Comparison of ENCODE assay signal across 31 cellular contexts in genomic region chr12:21558100-21558679, GRCh38. TPM values are rescaled to one million over a fixed set of nuclear protein-coding genes. Genes with fewer than 3 reads are reported as not detected.
"Had no signal": no experiment of that assay in that cellular context is flagged by ENCODE, and none has a peak within 500 bp of the region (broad histone marks: within the 10 kb centered on the region; RNA-seq: fewer than 3 reads in every experiment).

No MANE protein-coding gene starts in this region.

- ATAC-seq: activated T-cell treated with anti-CD3 and anti-CD28 coated beads, Interleukin-2, amount 50 U/mL, for 4 hours; effector memory CD8-positive, alpha-beta T cell; foreskin keratinocyte; gastrocnemius medialis; heart right ventricle had no signal

- H3K27me3 ChIP-seq: brain microvascular endothelial cell, esophagus muscularis mucosa, foreskin keratinocyte, gastrocnemius medialis, heart right ventricle had no signal

- H3K27ac ChIP-seq: brain microvascular endothelial cell, esophagus muscularis mucosa, foreskin keratinocyte, gastrocnemius medialis, heart right ventricle had no signal

- DNase-seq: activated CD4-positive, alpha-beta T cell treated with anti-CD3 and anti-CD28 coated beads for 48 hours; activated CD4-positive, alpha-beta T cell treated with anti-CD3 and anti-CD28 coated beads, Interleukin-2, amount 50 U/mL, for 1 hour; activated CD4-positive, alpha-beta T cell treated with anti-CD3 and anti-CD28 coated beads, Interleukin-2, amount 50 U/mL, for 48 hours; activated CD4-positive, CD25-positive, alpha-beta regulatory T cell; activated CD8-positive, alpha-beta memory T cell treated with anti-CD3 and anti-CD28 coated beads, Interleukin-2, amount 50 U/mL, for 48 hours; activated effector memory CD4-positive, alpha-beta T cell treated with anti-CD3 and anti-CD28 coated beads, Interleukin-2, amount 50 U/mL, for 16 hours; activated naive CD4-positive, alpha-beta T cell treated with anti-CD3 and anti-CD28 coated beads for 36 hours; activated naive CD8-positive, alpha-beta T cell treated with anti-CD3 and anti-CD28 coated beads, Interleukin-2, amount 10 ng/mL, durations not matched to agents 7 days and 5 days; activated T-cell treated with anti-CD3 and anti-CD28 coated beads, Interleukin-2, amount 50 U/mL, for 4 hours; amniotic stem cell; anterior cingulate cortex; brain microvascular endothelial cell; caudate nucleus; cortex of kidney; dermis blood vessel endothelial cell; effector CD4-positive, alpha-beta T cell; effector memory CD8-positive, alpha-beta T cell; erythroblast; foreskin keratinocyte; gastrocnemius medialis; glutamatergic neuron; heart right ventricle; T-helper 2 cell had no signal

- H3K4me1 ChIP-seq: esophagus muscularis mucosa, foreskin keratinocyte, heart right ventricle had no signal

- H3K4me3 ChIP-seq: esophagus muscularis mucosa, gastrocnemius medialis, heart right ventricle had no signal

- H3K36me3 ChIP-seq: brain microvascular endothelial cell, esophagus muscularis mucosa, gastrocnemius medialis, heart right ventricle had no signal

- H3K27ac Mint-ChIP-seq: activated naive CD4-positive, alpha-beta T cell treated with anti-CD3 and anti-CD28 coated beads for 36 hours; activated naive CD4-positive, alpha-beta T cell treated with anti-CD3 and anti-CD28 coated beads, Interleukin-2, amount 50 U/mL, for 24 hours; activated naive CD8-positive, alpha-beta T cell treated with anti-CD3 and anti-CD28 coated beads, Interleukin-2, amount 10 ng/mL, durations not matched to agents 7 days and 5 days; activated T-helper 1 cell treated with anti-CD3 and anti-CD28 coated beads, Interleukin-12 subunit alpha, Interleukin-12 subunit beta, Interleukin-2, Interleukin-4 antibody, amounts not matched to agents 30 ng/mL and 10 ng/mL and 1 ng/mL, durations not matched to agents 14 hours and 24 hours and 36 hours; activated T-helper 2 cell treated with anti-CD3 and anti-CD28 coated beads, Interferon-gamma antibody, Interleukin-2, Interleukin-4, amounts not matched to agents 10 μg/mL and 5 μg/mL and 100 μg/mL, durations not matched to agents 14 hours and 24 hours and 36 hours; effector memory CD8-positive, alpha-beta T cell had no signal

- H3K4me3 Mint-ChIP-seq: activated naive CD4-positive, alpha-beta T cell treated with anti-CD3 and anti-CD28 coated beads for 36 hours; activated naive CD4-positive, alpha-beta T cell treated with anti-CD3 and anti-CD28 coated beads, Interleukin-2, amount 50 U/mL, for 24 hours; activated naive CD8-positive, alpha-beta T cell treated with anti-CD3 and anti-CD28 coated beads, Interleukin-2, amount 10 ng/mL, durations not matched to agents 7 days and 5 days; activated T-cell treated with anti-CD3 and anti-CD28 coated beads, Interleukin-2, amount 50 U/mL, for 4 hours; activated T-helper 1 cell treated with anti-CD3 and anti-CD28 coated beads, Interleukin-12 subunit alpha, Interleukin-12 subunit beta, Interleukin-2, Interleukin-4 antibody, amounts not matched to agents 30 ng/mL and 10 ng/mL and 1 ng/mL, durations not matched to agents 14 hours and 24 hours and 36 hours; effector memory CD8-positive, alpha-beta T cell had no signal

- FAIRE-seq: astrocyte, colon had no signal

- H3K9me3 Mint-ChIP-seq: activated naive CD4-positive, alpha-beta T cell treated with anti-CD3 and anti-CD28 coated beads for 36 hours; activated naive CD4-positive, alpha-beta T cell treated with anti-CD3 and anti-CD28 coated beads, Interleukin-2, amount 50 U/mL, for 24 hours; activated T-cell treated with anti-CD3 and anti-CD28 coated beads, Interleukin-2, amount 50 U/mL, for 4 hours; activated T-helper 1 cell treated with anti-CD3 and anti-CD28 coated beads, Interleukin-12 subunit alpha, Interleukin-12 subunit beta, Interleukin-2, Interleukin-4 antibody, amounts not matched to agents 30 ng/mL and 10 ng/mL and 1 ng/mL, durations not matched to agents 14 hours and 24 hours and 36 hours; activated T-helper 2 cell treated with anti-CD3 and anti-CD28 coated beads, Interferon-gamma antibody, Interleukin-2, Interleukin-4, amounts not matched to agents 10 μg/mL and 5 μg/mL and 100 μg/mL, durations not matched to agents 14 hours and 24 hours and 36 hours; effector memory CD8-positive, alpha-beta T cell had no signal

- H3K27me3 Mint-ChIP-seq: activated naive CD4-positive, alpha-beta T cell treated with anti-CD3 and anti-CD28 coated beads, Interleukin-2, amount 50 U/mL, for 24 hours; activated naive CD8-positive, alpha-beta T cell treated with anti-CD3 and anti-CD28 coated beads, Interleukin-2, amount 10 ng/mL, durations not matched to agents 7 days and 5 days; effector memory CD8-positive, alpha-beta T cell had no signal

- H3K9me3 ChIP-seq: esophagus muscularis mucosa, gastrocnemius medialis, heart right ventricle had no signal

- H3K36me3 Mint-ChIP-seq: activated naive CD8-positive, alpha-beta T cell treated with anti-CD3 and anti-CD28 coated beads, Interleukin-2, amount 10 ng/mL, durations not matched to agents 7 days and 5 days had no signal

- H3K4me1 Mint-ChIP-seq: activated naive CD4-positive, alpha-beta T cell treated with anti-CD3 and anti-CD28 coated beads, Interleukin-2, amount 50 U/mL, for 24 hours; activated naive CD8-positive, alpha-beta T cell treated with anti-CD3 and anti-CD28 coated beads, Interleukin-2, amount 10 ng/mL, durations not matched to agents 7 days and 5 days had no signal

RNA-seq across cellular contexts. Expression of gene GYS2, which starts 46.5 kb away (rescaled TPM):
- total RNA-seq: activated naive CD4-positive, alpha-beta T cell treated with anti-CD3 and anti-CD28 coated beads for 36 hours; astrocyte; chondrocyte; dermis blood vessel endothelial cell; esophagus muscularis mucosa; foreskin keratinocyte; T-helper 1 cell treated with Interleukin-12 subunit alpha and Interleukin-12 subunit beta and Interleukin-4 antibody, amounts not matched to agents 30 ng/mL and 1 ng/mL, for 36 hours had no signal
- polyA plus RNA-seq: foreskin keratinocyte had no signal
